8 cellular contexts compared by ENCODE assay signal in the genomic region with DNA sequence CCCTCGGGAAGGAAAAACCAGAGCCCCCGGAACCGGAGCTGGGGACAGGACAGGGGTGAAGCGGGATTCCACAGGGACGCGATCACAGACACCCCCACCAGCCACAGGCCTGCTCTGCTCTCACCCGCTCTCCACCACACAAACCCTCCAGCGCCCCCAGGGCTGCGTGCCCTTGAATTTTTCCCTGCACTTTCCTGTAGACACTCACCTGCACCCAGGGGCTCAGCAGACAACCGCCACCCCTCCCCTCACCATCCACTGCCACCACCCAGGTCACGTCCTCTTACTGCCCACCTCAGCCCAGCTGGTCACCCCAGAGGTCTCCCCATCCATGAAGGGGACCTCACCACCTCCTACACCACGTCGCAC. TPM values are rescaled to one million over a fixed set of nuclear protein-coding genes. Genes with fewer than 3 reads are reported as not detected.
DNase-seq lines count a peak whose midpoint lies in the region; ATAC-seq lines count a peak whose summit lies in the region.

No MANE protein-coding gene starts in this region.

- H3K27me3 ChIP-seq in thymus (ENCODE audit: control insufficient read depth, insufficient read depth), result peaks cover 41% of the 10 kb centered on the region

- no peaks in the 10 kb centered on the region for H3K36me3 ChIP-seq in thymus (ENCODE audit: control insufficient read depth, insufficient read depth)

- no peak overlapping the region for H3K27ac ChIP-seq in thymus (ENCODE audit: low read depth)

- ATAC-seq in activated CD8-positive, alpha-beta memory T cell treated with anti-CD3 and anti-CD28 coated beads, Interleukin-2, amount 10 ng/mL, durations not matched to agents 7 days and 5 days, result no peak
- ATAC-seq in activated naive CD8-positive, alpha-beta T cell treated with anti-CD3 and anti-CD28 coated beads, Interleukin-2, amount 50 U/mL, for 24 hours, result no peak
- no peak for ATAC-seq in HG02840 (IDR thresholded peaks at IDR 0.05; ENCODE audit: low FRiP score, unreplicated experiment)

- peak overlapping the region; percentile 84 for H3K4me3 Mint-ChIP-seq in activated CD8-positive, alpha-beta memory T cell treated with anti-CD3 and anti-CD28 coated beads, Interleukin-2, amount 10 ng/mL, durations not matched to agents 7 days and 5 days
- H3K4me3 Mint-ChIP-seq in activated naive CD8-positive, alpha-beta T cell treated with anti-CD3 and anti-CD28 coated beads, Interleukin-2, amount 50 U/mL, for 24 hours, result peak overlapping the region; percentile 43

- H3K36me3 Mint-ChIP-seq in activated CD8-positive, alpha-beta memory T cell treated with anti-CD3 and anti-CD28 coated beads, Interleukin-2, amount 10 ng/mL, durations not matched to agents 7 days and 5 days, result no peaks in the 10 kb centered on the region
- H3K36me3 Mint-ChIP-seq in activated naive CD8-positive, alpha-beta T cell treated with anti-CD3 and anti-CD28 coated beads, Interleukin-2, amount 50 U/mL, for 24 hours (ENCODE audit: low read depth), result no peaks in the 10 kb centered on the region

- H3K27me3 Mint-ChIP-seq in activated CD8-positive, alpha-beta memory T cell treated with anti-CD3 and anti-CD28 coated beads, Interleukin-2, amount 10 ng/mL, durations not matched to agents 7 days and 5 days, result peaks cover 74% of the 10 kb centered on the region
- peaks cover 45% of the 10 kb centered on the region for H3K27me3 Mint-ChIP-seq in activated naive CD8-positive, alpha-beta T cell treated with anti-CD3 and anti-CD28 coated beads, Interleukin-2, amount 50 U/mL, for 24 hours

- peak overlapping the region; percentile 67 for H3K4me3 ChIP-seq in thymus (ENCODE audit: low read length)

- peak; percentile 39 for DNase-seq in activated CD8-positive, alpha-beta memory T cell treated with anti-CD3 and anti-CD28 coated beads, Interleukin-2, amount 10 ng/mL, durations not matched to agents 7 days and 5 days
- no peak for DNase-seq in activated CD8-positive, alpha-beta memory T cell treated with anti-CD3 and anti-CD28 coated beads, Interleukin-2, amount 50 U/mL, for 4 hours
- no peak for DNase-seq in activated naive CD8-positive, alpha-beta T cell treated with anti-CD3 and anti-CD28 coated beads, Interleukin-2, amount 50 U/mL, for 24 hours
- DNase-seq in islet precursor cell, result peak; percentile 51
- no peak for DNase-seq in glomerular visceral epithelial cell (ENCODE audit: extremely low spot score)
- no peak for DNase-seq in NOMO-1 treated with DMSO at 0.1 percent for 48 hours (lab: John Stamatoyannopoulos, UW; ENCODE audit: unreplicated experiment)

- H3K27ac Mint-ChIP-seq in activated CD8-positive, alpha-beta memory T cell treated with anti-CD3 and anti-CD28 coated beads, Interleukin-2, amount 10 ng/mL, durations not matched to agents 7 days and 5 days, result no peak overlapping the region
- no peak overlapping the region for H3K27ac Mint-ChIP-seq in activated naive CD8-positive, alpha-beta T cell treated with anti-CD3 and anti-CD28 coated beads, Interleukin-2, amount 50 U/mL, for 24 hours

- whole genome bisulfite sequencing in thymus, result 29% methylated on average over 13 of the region's 13 CpGs

- H3K4me1 ChIP-seq in thymus (ENCODE audit: control insufficient read depth, insufficient read depth, low read length), result peaks cover 12% of the 10 kb centered on the region

- CTCF ChIA-PET in activated CD8-positive, alpha-beta memory T cell treated with anti-CD3 and anti-CD28 coated beads, Interleukin-2, amount 10 ng/mL, durations not matched to agents 7 days and 5 days (lab: Charles Lee), result no interaction called here

- peaks cover 38% of the 10 kb centered on the region for H3K4me1 Mint-ChIP-seq in activated CD8-positive, alpha-beta memory T cell treated with anti-CD3 and anti-CD28 coated beads, Interleukin-2, amount 10 ng/mL, durations not matched to agents 7 days and 5 days
- peaks cover 34% of the 10 kb centered on the region for H3K4me1 Mint-ChIP-seq in activated naive CD8-positive, alpha-beta T cell treated with anti-CD3 and anti-CD28 coated beads, Interleukin-2, amount 50 U/mL, for 24 hours

- no peaks in the 10 kb centered on the region for H3K9me3 Mint-ChIP-seq in activated CD8-positive, alpha-beta memory T cell treated with anti-CD3 and anti-CD28 coated beads, Interleukin-2, amount 10 ng/mL, durations not matched to agents 7 days and 5 days (ENCODE audit: low read depth)
- no peaks in the 10 kb centered on the region for H3K9me3 Mint-ChIP-seq in activated naive CD8-positive, alpha-beta T cell treated with anti-CD3 and anti-CD28 coated beads, Interleukin-2, amount 50 U/mL, for 24 hours

- H3K9me3 ChIP-seq in thymus (ENCODE audit: control insufficient read depth), result no peaks in the 10 kb centered on the region

RNA-seq across cellular contexts. Expression of a gene that starts 0.6 kb away (rescaled TPM):
- total RNA-seq in activated CD8-positive, alpha-beta memory T cell treated with anti-CD3 and anti-CD28 coated beads, Interleukin-2, amount 10 ng/mL, durations not matched to agents 7 days and 5 days, result under 1 TPM; 0.80 to 0.99 TPM
- polyA plus RNA-seq in thymus, result 2.3 TPM

RNA-seq across cellular contexts. Expression of a gene that starts 19.5 kb away (rescaled TPM):
- total RNA-seq in activated CD8-positive, alpha-beta memory T cell treated with anti-CD3 and anti-CD28 coated beads, Interleukin-2, amount 10 ng/mL, durations not matched to agents 7 days and 5 days, result not detected
- 0.64 TPM for polyA plus RNA-seq in thymus

RNA-seq across cellular contexts. Expression of a gene that starts 21.3 kb away (rescaled TPM):
- total RNA-seq in activated CD8-positive, alpha-beta memory T cell treated with anti-CD3 and anti-CD28 coated beads, Interleukin-2, amount 10 ng/mL, durations not matched to agents 7 days and 5 days, result 1 to 10 TPM in 1 of 2 experiments, under 1 TPM in 1; 0.82 to 1.2 TPM
- polyA plus RNA-seq in thymus, result 0.68 TPM

RNA-seq across cellular contexts. Expression of a gene that starts 44.5 kb away (rescaled TPM):
- total RNA-seq in activated CD8-positive, alpha-beta memory T cell treated with anti-CD3 and anti-CD28 coated beads, Interleukin-2, amount 10 ng/mL, durations not matched to agents 7 days and 5 days, result not detected
- 0.59 TPM for polyA plus RNA-seq in thymus

Comparison
In these comparisons a context has a peak if more than half of its experiments do, and no peak if none do; other contexts are left out.
1. DNase-seq: peak in activated CD8-positive, alpha-beta memory T cell treated with anti-CD3 and anti-CD28 coated beads, Interleukin-2, amount 10 ng/mL, durations not matched to agents 7 days and 5 days (single experiment) and islet precursor cell (single experiment); none in activated CD8-positive, alpha-beta memory T cell treated with anti-CD3 and anti-CD28 coated beads, Interleukin-2, amount 50 U/mL, for 4 hours (single experiment), activated naive CD8-positive, alpha-beta T cell treated with anti-CD3 and anti-CD28 coated beads, Interleukin-2, amount 50 U/mL, for 24 hours (single experiment), glomerular visceral epithelial cell (single experiment) and NOMO-1 treated with DMSO at 0.1 percent for 48 hours (single experiment).